In the genomic region with DNA sequence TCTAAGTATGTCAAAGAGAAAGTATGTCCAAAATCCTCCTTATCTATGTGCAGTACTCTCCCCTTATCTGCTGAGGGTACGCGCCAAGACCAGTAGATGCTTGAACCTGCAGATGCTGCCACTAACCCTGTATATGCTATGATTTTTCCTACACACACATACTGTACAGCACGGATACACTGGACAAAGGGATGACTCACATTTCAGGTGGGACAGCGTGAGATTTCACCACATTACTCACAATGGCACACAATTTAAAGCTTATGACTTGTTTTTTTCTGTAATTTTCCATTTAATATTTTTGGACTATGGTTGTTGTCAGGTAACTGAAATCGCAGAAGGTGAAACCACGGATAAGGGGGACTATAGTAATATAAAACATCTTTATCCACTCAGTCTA, we compare ENCODE assay signal across 20 cellular contexts.
"Had no signal": no experiment of that assay in that cellular context is flagged by ENCODE, and none has a peak within 500 bp of the region (broad histone marks: within the 10 kb centered on the region; RNA-seq: fewer than 3 reads in every experiment).

No MANE protein-coding gene starts in this region.

- DNase-seq: foreskin melanocyte; head of caudate nucleus; kidney; left cardiac atrium; left ventricle myocardium inferior; lower lobe of right lung; mesenchymal stem cell; midbrain; occipital lobe; retina; right lobe of liver; stimulated activated CD4-positive, alpha-beta T cell treated with anti-CD3 and anti-CD28 coated beads, Interleukin-4, amount 100 ng/mL, for 1 hour; stimulated activated naive CD8-positive, alpha-beta T cell treated with anti-CD3 and anti-CD28 coated beads, Interleukin-15, amount 100 ng/mL, for 72 hours; testis had no signal

- H3K27ac ChIP-seq: hepatocyte, left ventricle myocardium inferior, lower lobe of right lung, parathyroid adenoma, prostate gland, right lobe of liver, testis, tibial nerve had no signal

- H2AFZ ChIP-seq: hepatocyte, parathyroid adenoma had no signal

- H3K4me1 ChIP-seq: prostate gland had no signal

- H3K4me3 ChIP-seq: hepatocyte, left ventricle myocardium inferior, lower lobe of right lung, prostate gland, right lobe of liver, testis, tibial nerve had no signal

- H3K9ac ChIP-seq: parathyroid adenoma had no signal

- ATAC-seq: left cardiac atrium; lower lobe of right lung; natural killer cell treated with Interleukin-12 subunit alpha and Interleukin-12 subunit beta and Interleukin-15 and Interleukin-18, amount 100 ng/mL, for 72 hours; right lobe of liver; stimulated activated memory B cell treated with anti-CD40 and anti-IgM and Interleukin-4, amounts not matched to agents 10 μg/mL and 1 μg/mL and 100 μg/mL, for 72 hours; stimulated activated naive CD8-positive, alpha-beta T cell treated with anti-CD3 and anti-CD28 coated beads, Interleukin-15, amount 100 ng/mL, for 72 hours had no signal

- FAIRE-seq: kidney had no signal

- H3K4me2 ChIP-seq: hepatocyte had no signal

- H3K27me3 ChIP-seq: hepatocyte, right lobe of liver, testis, tibial nerve had no signal

- H3K9me3 ChIP-seq: left ventricle myocardium inferior, lower lobe of right lung, prostate gland, right lobe of liver, testis, tibial nerve had no signal

- H3K36me3 ChIP-seq: left ventricle myocardium inferior, lower lobe of right lung, prostate gland, right lobe of liver, tibial nerve had no signal
